Comparison of ENCODE assay signal across 8 cellular contexts in genomic region chr17:60676758-60677307, GRCh38. TPM values are rescaled to one million over a fixed set of nuclear protein-coding genes. Genes with fewer than 3 reads are reported as not detected.
DNase-seq lines count a peak whose midpoint lies in the region; ATAC-seq, FAIRE-seq and TF ChIP-seq lines count a peak whose summit lies in the region.

No MANE protein-coding gene starts in this region.

- FAIRE-seq in GM12891 (lab: Jason Lieb, UNC) = no peak

- no peak for DNase-seq in GM12891 (ENCODE audit: insufficient read length, low spot score)
- DNase-seq in SK-N-MC (ENCODE audit: low read depth, low spot score) = no peak
- DNase-seq in fibroblast of the aortic adventitia (ENCODE audit: low read depth) = no peak
- DNase-seq in gastrocnemius medialis = no peak
- no peak for DNase-seq in stimulated activated CD4-positive, alpha-beta T cell treated with anti-CD3 and anti-CD28 coated beads, Interleukin-2, amount 100 ng/mL, for 24 hours
- no peak for DNase-seq in SHP77 treated with DMSO at 0.1 percent for 48 hours (lab: John Stamatoyannopoulos, UW)
- DNase-seq in NCI-H128 (lab: John Stamatoyannopoulos, UW; ENCODE audit: unreplicated experiment) = no peak

- peak overlapping the region; percentile 93 for H3K4me3 ChIP-seq in SK-N-MC
- peak overlapping the region; percentile 80 for H3K4me3 ChIP-seq in fibroblast of the aortic adventitia (ENCODE audit: low read depth, low read length)
- peak overlapping the region; percentile 58 to 91 (median 87) for H3K4me3 ChIP-seq in gastrocnemius medialis

- in situ Hi-C loops in gastrocnemius medialis (cut with MboI; ENCODE audit: low sequenced_read_pairs in 4 of 4) = no loop called here

- H3K4me1 ChIP-seq in gastrocnemius medialis = peaks cover 6 to 8% of the 10 kb centered on the region in 2 donors

- ATAC-seq in gastrocnemius medialis (no peak), HG02981 (IDR thresholded peaks at IDR 0.05; ENCODE audit: unreplicated experiment) (no peak)

- peak overlapping the region; percentile 80 for H3K9ac ChIP-seq in SK-N-MC (ENCODE audit: insufficient read length)

- TF ChIP-seq POLR2A in GM12891 (IDR thresholded peaks at IDR 0.05; ENCODE audit: low read depth, low read length) = peak; percentile 48; the same call in 1 of the 2 replicates
- peak; percentile 25 to 50 for TF ChIP-seq POLR2A in gastrocnemius medialis (IDR thresholded peaks at IDR 0.05)

- H3K27me3 ChIP-seq in gastrocnemius medialis = no peaks in the 10 kb centered on the region

- H3K9me3 ChIP-seq in SK-N-MC (ENCODE audit: low read depth, low read length) (no peaks in the 10 kb centered on the region), gastrocnemius medialis (no peaks in the 10 kb centered on the region)

- no peak for TF ChIP-seq CTCF in fibroblast of the aortic adventitia (IDR thresholded peaks at IDR 0.05; ENCODE audit: insufficient read depth, low read length)
- no peak for TF ChIP-seq CTCF in gastrocnemius medialis (IDR thresholded peaks at IDR 0.05 in 4 of 5, conservative IDR thresholded peaks at IDR 0.05 in 1 of 5)

- H3K27ac ChIP-seq in SK-N-MC (no peak overlapping the region), gastrocnemius medialis (peak overlapping the region; percentile 85 to 92 (median 90))

- H3K36me3 ChIP-seq in SK-N-MC (ENCODE audit: insufficient read depth, low read length) (no peaks in the 10 kb centered on the region), gastrocnemius medialis (peaks cover 0 to 6% of the 10 kb centered on the region in 2 donors)

- intact Hi-C loops in gastrocnemius medialis (cut with DNase I; ENCODE audit: low total_unique reads) = loop anchor here (1.0 to 2.0 kb wide), 3 partner anchors 76 to 599 kb away; partner anchors contain the start of genes HEATR6, PPM1D and USP32

TF ChIP-seq in GM12891, 5 proteins besides CTCF, POLR2A, EP300 and RAD21:
- TF ChIP-seq POU2F2 (IDR thresholded peaks at IDR 0.05; ENCODE audit: low read depth, low read length) (no peak), POLR2AphosphoS5 (IDR thresholded peaks at IDR 0.05; ENCODE audit: low read depth, low read length) (peak; percentile 69; the same call in 1 of the 2 replicates)

RNA-seq across cellular contexts. Expression of gene BCAS3, which starts 0.8 kb away (rescaled TPM):
- 3.5 TPM for polyA plus RNA-seq in GM12891 (2012; ENCODE audit: low read depth, missing spikeins)
- total RNA-seq in fibroblast of the aortic adventitia (ENCODE audit: low replicate concordance) (29.6 and 75.1 TPM in 2 replicates), gastrocnemius medialis (10 to 100 TPM; 18.2 to 60.6 (median 23.4) TPM)
